Comparison of ENCODE assay signal across 9 cellular contexts in genomic region chr11:118437046-118437735, GRCh38. TPM values are rescaled to one million over a fixed set of nuclear protein-coding genes. Genes with fewer than 3 reads are reported as not detected.
DNase-seq lines count a peak whose midpoint lies in the region; ATAC-seq, FAIRE-seq and TF ChIP-seq lines count a peak whose summit lies in the region.
"Had no signal": no experiment of that assay in that cellular context is flagged by ENCODE, and none has a peak within 500 bp of the region (broad histone marks: within the 10 kb centered on the region; RNA-seq: fewer than 3 reads in every experiment).

No MANE protein-coding gene starts in this region.

- H2BK5ac ChIP-seq in H1 (ENCODE audit: low read depth, low read length) = no peak overlapping the region; the same call in 1 of the 2 replicates

- peak overlapping the region; percentile 66 to 94 (median 76) for H3K9ac ChIP-seq in H1 (replicated peaks in 1 of 4; ENCODE audit: extremely low read depth in 1 of 4, low read depth in 3 of 4, low read length in 3 of 4)

- DNase-seq in NCI-H2029 (lab: John Stamatoyannopoulos, UW) (peak; percentile 43), H1 (ENCODE audit: low read depth in 1 of 2, low spot score in 2 of 2) (peak in 1 of 2 experiments; percentile 65), mesothelial cell of epicardium (ENCODE audit: low spot score in 2 of 2, unreplicated experiment in 2 of 2) (peak; percentile 21 to 51), T1000 (lab: John Stamatoyannopoulos, UW) (no peak)
- peak; percentile 67 for DNase-seq in activated CD8-positive, alpha-beta memory T cell treated with anti-CD3 and anti-CD28 coated beads for 24 hours
- peak; percentile 5 for DNase-seq in stimulated activated naive B cell treated with anti-CD40 and anti-IgM and Interleukin-4, amounts not matched to agents 10 μg/mL and 1 μg/mL and 100 μg/mL, for 72 hours

- H3K56ac ChIP-seq in H1 (replicated peaks; ENCODE audit: insufficient read length, low read depth, low read length) = no peak overlapping the region

- no peaks in the 10 kb centered on the region for H3K27me3 ChIP-seq in H1 (replicated peaks in 1 of 4; ENCODE audit: control insufficient read depth in 3 of 4, extremely low read depth in 1 of 4, insufficient read depth in 3 of 4, low read length in 3 of 4)

- H4K8ac ChIP-seq in H1 (ENCODE audit: extremely low read depth, insufficient read depth, low read length) = peak overlapping the region; percentile 76; the same call in 1 of the 2 replicates

- TF ChIP-seq POLR2A in H1 (IDR thresholded peaks at IDR 0.05; ENCODE audit: control extremely low read depth in 1 of 2, low read depth in 2 of 2, low read length in 2 of 2) = no peak; a peak in 1 of 3 replicates

- no peaks in the 10 kb centered on the region for H3K27me3 Mint-ChIP-seq in mesothelial cell of epicardium (ENCODE audit: low read depth)
- no peaks in the 10 kb centered on the region for H3K27me3 Mint-ChIP-seq in stimulated activated naive B cell treated with anti-CD40 and anti-IgM and Interleukin-4, amounts not matched to agents 10 μg/mL and 1 μg/mL and 100 μg/mL, for 72 hours

- POLR2A ChIA-PET in H1 (lab: Charles Lee; ENCODE audit: partially characterized antibody) = interaction anchor here (1.5 to 1.8 kb wide), 2 partner anchors 17 to 35 kb away, joined by 4 to 10 read pairs; partner anchors contain the start of gene ATP5MG

- peaks cover 50% of the 10 kb centered on the region for H3K4me1 Mint-ChIP-seq in mesothelial cell of epicardium
- H3K4me1 Mint-ChIP-seq in stimulated activated naive B cell treated with anti-CD40 and anti-IgM and Interleukin-4, amounts not matched to agents 10 μg/mL and 1 μg/mL and 100 μg/mL, for 72 hours = peaks cover 33 to 59% of the 10 kb centered on the region in 2 donors

- no peak overlapping the region for H2AFZ ChIP-seq in H1 (ENCODE audit: low read length)

- H3K4ac ChIP-seq in H1 (replicated peaks; ENCODE audit: insufficient read length, low read depth, low read length) = no peak overlapping the region

- H3K4me3 ChIP-seq in GM08714 (ENCODE audit: low read length) (peak overlapping the region; percentile 83), H1 (ENCODE audit: extremely low read depth in 1 of 4, insufficient read depth in 2 of 4, low read depth in 3 of 4, low read length in 4 of 4) (peak overlapping the region; percentile 68 to 91 (median 80))

- no peaks in the 10 kb centered on the region; the same call in 1 of the 2 replicates for H3K79me1 ChIP-seq in H1 (ENCODE audit: low read depth, low read length)

- H2BK20ac ChIP-seq in H1 (ENCODE audit: low read length) = no peak overlapping the region

- H3K9me3 Mint-ChIP-seq in mesothelial cell of epicardium = no peaks in the 10 kb centered on the region
- H3K9me3 Mint-ChIP-seq in stimulated activated naive B cell treated with anti-CD40 and anti-IgM and Interleukin-4, amounts not matched to agents 10 μg/mL and 1 μg/mL and 100 μg/mL, for 72 hours = no peaks in the 10 kb centered on the region

- no peaks in the 10 kb centered on the region for H3K9me3 ChIP-seq in H1 (ENCODE audit: insufficient read depth in 2 of 2, low read depth in 1 of 2, low read length in 1 of 2)

- no peak overlapping the region for H3K14ac ChIP-seq in H1 (ENCODE audit: insufficient read length)

- H3K27ac Mint-ChIP-seq in mesothelial cell of epicardium = peak overlapping the region; percentile 92
- H3K27ac Mint-ChIP-seq in stimulated activated naive B cell treated with anti-CD40 and anti-IgM and Interleukin-4, amounts not matched to agents 10 μg/mL and 1 μg/mL and 100 μg/mL, for 72 hours = peak overlapping the region; percentile 96

- no peaks in the 10 kb centered on the region for H3K36me3 Mint-ChIP-seq in mesothelial cell of epicardium
- H3K36me3 Mint-ChIP-seq in stimulated activated naive B cell treated with anti-CD40 and anti-IgM and Interleukin-4, amounts not matched to agents 10 μg/mL and 1 μg/mL and 100 μg/mL, for 72 hours = peaks cover 3 to 4% of the 10 kb centered on the region in 2 donors

- peak overlapping the region; percentile 54; the same call in 1 of the 2 replicates for H3K18ac ChIP-seq in H1 (ENCODE audit: extremely low read depth, low read length)

- no peak overlapping the region for H2BK12ac ChIP-seq in H1 (ENCODE audit: low read depth, low read length)

- peaks cover 28 to 31% of the 10 kb centered on the region in 2 experiments for H4K20me1 ChIP-seq in H1 (replicated peaks in 1 of 2; ENCODE audit: control insufficient read depth in 1 of 2, insufficient read depth in 2 of 2, low read length in 2 of 2)

- TF ChIP-seq EP300 in H1 (IDR thresholded peaks at IDR 0.05; ENCODE audit: borderline replicate concordance in 1 of 2, low read depth in 2 of 2, low read length in 2 of 2) = no peak

- TF ChIP-seq CTCF in H1 (IDR thresholded peaks at IDR 0.05; ENCODE audit: control extremely low read depth in 1 of 3, insufficient read depth in 1 of 3, low read depth in 1 of 3, low read length in 3 of 3) (no peak), mesothelial cell of epicardium (IDR thresholded peaks at IDR 0.05; ENCODE audit: unreplicated experiment) (no peak)

- CTCF ChIA-PET in H1 (lab: Charles Lee; ENCODE audit: partially characterized antibody) = interaction anchor here (0.7 to 1.6 kb wide), 3 partner anchors 24 to 151 kb away, joined by 3 read pairs; no protein-coding TSS in a partner anchor

- TF ChIP-seq RAD21 in H1 (IDR thresholded peaks at IDR 0.05 in 1 of 2, conservative IDR thresholded peaks at IDR 0.05 in 1 of 2; ENCODE audit: low read depth in 2 of 2, low read length in 2 of 2) = no peak

- H3K4me2 ChIP-seq in H1 (ENCODE audit: insufficient read depth in 1 of 2, low read depth in 2 of 2, low read length in 2 of 2) = peak overlapping the region; percentile 84 to 85

- H2BK120ac ChIP-seq in H1 (replicated peaks; ENCODE audit: low read depth, low read length) = no peak overlapping the region

- H3K4me3 Mint-ChIP-seq in mesothelial cell of epicardium = peak overlapping the region; percentile 89
- H3K4me3 Mint-ChIP-seq in stimulated activated naive B cell treated with anti-CD40 and anti-IgM and Interleukin-4, amounts not matched to agents 10 μg/mL and 1 μg/mL and 100 μg/mL, for 72 hours = peak overlapping the region; percentile 90 to 96

- H4K5ac ChIP-seq in H1 (ENCODE audit: insufficient read length, low read depth, low read length) = no peak overlapping the region

- 1% methylated on average over 13 of the region's 30 CpGs; no CpG with 5 or more reads in 1 of the 2 experiments for WGBS in H1 (ENCODE audit: extremely low coverage in 1 of 2, insufficient coverage in 1 of 2, insufficient read length in 1 of 2, insufficient replicate concordance in 2 of 2, low coverage in 1 of 2, low lambda C conversion rate in 2 of 2, missing lambda C conversion rate in 1 of 2), 2 experiments

- H3K4me1 ChIP-seq in H1 (replicated peaks in 1 of 4; ENCODE audit: control insufficient read depth in 3 of 4, insufficient read depth in 4 of 4, low read length in 3 of 4) = peaks cover 0 to 18% (median 6%) of the 10 kb centered on the region in 4 experiments; a peak in 6 of 7 replicates

- no peak for ATAC-seq in stimulated activated naive B cell treated with anti-CD40 and anti-IgM and Interleukin-4, amounts not matched to agents 10 μg/mL and 1 μg/mL and 100 μg/mL, for 72 hours (replicated peaks)
- ATAC-seq in HG02840 (IDR thresholded peaks at IDR 0.05; ENCODE audit: low FRiP score, unreplicated experiment) = no peak

- H4K91ac ChIP-seq in H1 (replicated peaks; ENCODE audit: insufficient read length, low read length) = no peak overlapping the region

- no peak overlapping the region; the same call in 1 of the 2 replicates for H2AK5ac ChIP-seq in H1 (ENCODE audit: low read depth, low read length)

- H2BK15ac ChIP-seq in H1 (ENCODE audit: low read length) = no peak overlapping the region

- peak overlapping the region; percentile 65 for H3K27ac ChIP-seq in H1 (ENCODE audit: low read depth, low read length)

- peaks cover 23% of the 10 kb centered on the region for H3K23me2 ChIP-seq in H1 (ENCODE audit: low read depth, low read length)

- peaks cover 0 to 3% (median 0%) of the 10 kb centered on the region in 4 experiments; a peak in 1 of 8 replicates for H3K36me3 ChIP-seq in H1 (ENCODE audit: control insufficient read depth in 2 of 4, insufficient read depth in 4 of 4, low read length in 3 of 4)

- H3K23ac ChIP-seq in H1 (ENCODE audit: insufficient read length) = no peak overlapping the region

- peaks cover 29 to 57% of the 10 kb centered on the region in 2 experiments for H3K79me2 ChIP-seq in H1 (ENCODE audit: control insufficient read depth in 1 of 2, insufficient read depth in 2 of 2, low read length in 2 of 2)

- no peak for FAIRE-seq in H1 (lab: Jason Lieb, UNC)
- FAIRE-seq: endometrium had no signal

TF ChIP-seq in H1, 55 proteins besides CTCF, POLR2A, EP300 and RAD21 (continues in another document):
- 0 out of 4 replicates have a peak, but pooled peaks of 1 of the 2 experiments have one; percentile 13 for TF ChIP-seq SIN3A (conservative IDR thresholded peaks at IDR 0.05 in 1 of 2, IDR thresholded peaks at IDR 0.05 in 1 of 2; ENCODE audit: low read depth in 1 of 2, low read length in 2 of 2)
- TF ChIP-seq ATF3 (IDR thresholded peaks at IDR 0.05; ENCODE audit: insufficient read depth, low read depth, low read length) = no peak

RNA-seq across cellular contexts. Expression of gene KMT2A, which starts 0.9 kb away (rescaled TPM):
- 59.1 and 62.1 TPM in 2 replicates for total RNA-seq in H1 (2021; fragmentation: NEBNext Ultra II Directional; extraction: Animal tissue kit (Norgen Biotek cat#: 25700))
- polyA plus RNA-seq in H1 (2011; rRNA removed) = 32.0 and 35.9 TPM in 2 replicates
- polyA plus RNA-seq in H1 (2011; cell fraction: cytosol; rRNA removed) = 24.8 TPM
- 151 TPM for polyA plus RNA-seq in H1 (2011; cell fraction: nucleus; rRNA removed)
- 26.5 to 36.1 TPM (median 32.9 TPM) in 4 replicates for polyA plus RNA-seq in H1 (2012, experiment 1 of 2)
- polyA plus RNA-seq in H1 (2012, experiment 2 of 2) = 2.5 TPM
- polyA plus RNA-seq in H1 (2013, experiment 1 of 2) = 21.0 TPM
- polyA plus RNA-seq in H1 (2013, experiment 2 of 2) = 19.2 TPM
- 147 and 173 TPM in 2 replicates for polyA minus RNA-seq in H1 (2011; rRNA and poly(A)+ RNA removed)
- 73.5 TPM for polyA minus RNA-seq in H1 (2011; cell fraction: cytosol; rRNA and poly(A)+ RNA removed)
- 190 TPM for polyA minus RNA-seq in H1 (2011; cell fraction: nucleus; rRNA and poly(A)+ RNA removed)
- total RNA-seq in mesothelial cell of epicardium = 83.6 to 85.8 TPM (median 83.7 TPM) in 3 replicates

RNA-seq across cellular contexts. Expression of gene ATP5MG, which starts 35.8 kb away (rescaled TPM):
- total RNA-seq in H1 (2021; fragmentation: NEBNext Ultra II Directional; extraction: Animal tissue kit (Norgen Biotek cat#: 25700)) = 237 and 251 TPM in 2 replicates
- 322 and 464 TPM in 2 replicates for polyA plus RNA-seq in H1 (2011; rRNA removed)
- 411 TPM for polyA plus RNA-seq in H1 (2011; cell fraction: cytosol; rRNA removed)
- 120 TPM for polyA plus RNA-seq in H1 (2011; cell fraction: nucleus; rRNA removed)
- 307 to 411 TPM (median 350 TPM) in 4 replicates for polyA plus RNA-seq in H1 (2012, experiment 1 of 2)
- 16,127 TPM for polyA plus RNA-seq in H1 (2012, experiment 2 of 2)
- 782 TPM for polyA plus RNA-seq in H1 (2013, experiment 1 of 2)
- polyA plus RNA-seq in H1 (2013, experiment 2 of 2) = 843 TPM
- 46.8 and 52.8 TPM in 2 replicates for polyA minus RNA-seq in H1 (2011; rRNA and poly(A)+ RNA removed)
- 77.8 TPM for polyA minus RNA-seq in H1 (2011; cell fraction: cytosol; rRNA and poly(A)+ RNA removed)
- polyA minus RNA-seq in H1 (2011; cell fraction: nucleus; rRNA and poly(A)+ RNA removed) = 27.1 TPM
- 168 to 188 TPM (median 180 TPM) in 3 replicates for total RNA-seq in mesothelial cell of epicardium
